1 cellular context compared by ENCODE assay signal in genomic region chr3:29255854-29256696, GRCh38.
TF ChIP-seq lines count a peak whose summit lies in the region.

No MANE protein-coding gene starts in this region.

TF ChIP-seq in SK-N-SH, 30 proteins besides CTCF, POLR2A, EP300 and RAD21 (continued from another document):
- peak; percentile 17; the same call in 1 of the 2 replicates for TF ChIP-seq FOSL2 (IDR thresholded peaks at IDR 0.05; ENCODE audit: borderline replicate concordance, low read depth)
- TF ChIP-seq TCF12 (IDR thresholded peaks at IDR 0.05) = no peak
